ENCODE assay signal across 2 cellular contexts in the genomic region with DNA sequence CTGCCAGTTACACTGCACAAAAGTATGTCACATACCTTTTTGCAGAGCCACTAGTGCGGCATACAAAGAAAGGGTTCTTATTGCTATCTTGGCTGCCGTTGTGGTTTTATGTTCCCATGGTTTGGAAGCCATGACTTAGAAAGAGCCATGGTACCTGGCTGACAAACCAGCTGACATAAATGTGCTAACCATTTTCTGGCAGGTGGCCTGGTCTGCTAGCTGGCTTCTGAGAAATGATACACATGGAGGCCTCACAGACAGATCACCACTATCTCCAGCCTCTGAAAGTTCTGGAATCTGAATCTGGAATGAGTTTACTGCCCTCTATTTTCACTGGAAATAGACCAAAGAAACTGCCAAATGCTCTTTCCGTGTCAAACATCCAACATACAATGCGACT.
TF ChIP-seq lines count a peak whose summit lies in the region.

No MANE protein-coding gene starts in this region.

TF ChIP-seq in liver, 16 proteins besides CTCF, POLR2A, EP300 and RAD21 (continued from another document):
- TF ChIP-seq, protein P1, sequence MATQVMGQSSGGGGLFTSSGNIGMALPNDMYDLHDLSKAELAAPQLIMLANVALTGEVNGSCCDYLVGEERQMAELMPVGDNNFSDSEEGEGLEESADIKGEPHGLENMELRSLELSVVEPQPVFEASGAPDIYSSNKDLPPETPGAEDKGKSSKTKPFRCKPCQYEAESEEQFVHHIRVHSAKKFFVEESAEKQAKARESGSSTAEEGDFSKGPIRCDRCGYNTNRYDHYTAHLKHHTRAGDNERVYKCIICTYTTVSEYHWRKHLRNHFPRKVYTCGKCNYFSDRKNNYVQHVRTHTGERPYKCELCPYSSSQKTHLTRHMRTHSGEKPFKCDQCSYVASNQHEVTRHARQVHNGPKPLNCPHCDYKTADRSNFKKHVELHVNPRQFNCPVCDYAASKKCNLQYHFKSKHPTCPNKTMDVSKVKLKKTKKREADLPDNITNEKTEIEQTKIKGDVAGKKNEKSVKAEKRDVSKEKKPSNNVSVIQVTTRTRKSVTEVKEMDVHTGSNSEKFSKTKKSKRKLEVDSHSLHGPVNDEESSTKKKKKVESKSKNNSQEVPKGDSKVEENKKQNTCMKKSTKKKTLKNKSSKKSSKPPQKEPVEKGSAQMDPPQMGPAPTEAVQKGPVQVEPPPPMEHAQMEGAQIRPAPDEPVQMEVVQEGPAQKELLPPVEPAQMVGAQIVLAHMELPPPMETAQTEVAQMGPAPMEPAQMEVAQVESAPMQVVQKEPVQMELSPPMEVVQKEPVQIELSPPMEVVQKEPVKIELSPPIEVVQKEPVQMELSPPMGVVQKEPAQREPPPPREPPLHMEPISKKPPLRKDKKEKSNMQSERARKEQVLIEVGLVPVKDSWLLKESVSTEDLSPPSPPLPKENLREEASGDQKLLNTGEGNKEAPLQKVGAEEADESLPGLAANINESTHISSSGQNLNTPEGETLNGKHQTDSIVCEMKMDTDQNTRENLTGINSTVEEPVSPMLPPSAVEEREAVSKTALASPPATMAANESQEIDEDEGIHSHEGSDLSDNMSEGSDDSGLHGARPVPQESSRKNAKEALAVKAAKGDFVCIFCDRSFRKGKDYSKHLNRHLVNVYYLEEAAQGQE (IDR thresholded peaks at IDR 0.05), result peak; percentile 30
- TF ChIP-seq YY1 (IDR thresholded peaks at IDR 0.05) (peak; percentile 94), NR2F2 (IDR thresholded peaks at IDR 0.05) (no peak), EGR1 (IDR thresholded peaks at IDR 0.05; ENCODE audit: low read depth in 2 of 2) (no peak), FOXA1 (IDR thresholded peaks at IDR 0.05) (no peak), TAF1 (conservative IDR thresholded peaks at IDR 0.05) (no peak)
- TF ChIP-seq, protein P2, sequence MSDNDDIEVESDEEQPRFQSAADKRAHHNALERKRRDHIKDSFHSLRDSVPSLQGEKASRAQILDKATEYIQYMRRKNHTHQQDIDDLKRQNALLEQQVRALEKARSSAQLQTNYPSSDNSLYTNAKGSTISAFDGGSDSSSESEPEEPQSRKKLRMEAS (IDR thresholded peaks at IDR 0.05), result peak; percentile 87

TF ChIP-seq in HepG2, 621 proteins besides CTCF, POLR2A, EP300 and RAD21 (continued from another document):
- TF ChIP-seq, protein P1 (IDR thresholded peaks at IDR 0.05; ENCODE audit: borderline replicate concordance in 1 of 2, low read depth in 1 of 2, low read length in 2 of 2), result no peak
- TF ChIP-seq PRPF4 (IDR thresholded peaks at IDR 0.05; ENCODE audit: low read depth, low read length, poor library complexity, severe bottlenecking), result no peak
